Comparison of ENCODE assay signal across 9 cellular contexts in genomic region chr17:76252040-76252954, GRCh38. TPM values are rescaled to one million over a fixed set of nuclear protein-coding genes. Genes with fewer than 3 reads are reported as not detected.
DNase-seq lines count a peak whose midpoint lies in the region; ATAC-seq, FAIRE-seq and TF ChIP-seq lines count a peak whose summit lies in the region.
"Had no signal": no experiment of that assay in that cellular context is flagged by ENCODE, and none has a peak within 500 bp of the region (broad histone marks: within the 10 kb centered on the region; RNA-seq: fewer than 3 reads in every experiment).

No MANE protein-coding gene starts in this region.

- H3K9me3 ChIP-seq in pancreas: no peaks in the 10 kb centered on the region

- WGBS in pancreas, 2 donors: 57 to 63% methylated on average over 11 of the region's 11 CpGs

- peak overlapping the region; percentile 25 to 85 (median 73) for H3K27ac ChIP-seq in pancreas
- H3K27ac ChIP-seq: KMS-11 had no signal

- H3K36me3 ChIP-seq in pancreas: no peaks in the 10 kb centered on the region

- peak; percentile 57 for ATAC-seq in HG03342 (IDR thresholded peaks at IDR 0.05; ENCODE audit: unreplicated experiment)
- peak; percentile 31 to 88 (median 83) for ATAC-seq in pancreas
- no peak for ATAC-seq in HG03469 (IDR thresholded peaks at IDR 0.05; ENCODE audit: unreplicated experiment)

- FAIRE-seq in pancreas (lab: Jason Lieb, UNC): no peak

- DNase-seq in Daoy (ENCODE audit: low read depth) (peak; percentile 73), fibroblast of pulmonary artery (ENCODE audit: low read depth) (peak; percentile 64), pancreas (peak in 1 of 6 donors; percentile 27), cerebellar nuclear complex (lab: John Stamatoyannopoulos, UW) (no peak), inferior parietal cortex (ENCODE audit: extremely low spot score) (no peak)

- no peaks in the 10 kb centered on the region for H3K27me3 ChIP-seq in pancreas

- no peak for TF ChIP-seq CTCF in WI38 (IDR thresholded peaks at IDR 0.05; ENCODE audit: low read depth, low read length)
- no peak for TF ChIP-seq CTCF in fibroblast of pulmonary artery (IDR thresholded peaks at IDR 0.05; ENCODE audit: low read length, missing control alignments)
- no peak for TF ChIP-seq CTCF in pancreas (IDR thresholded peaks at IDR 0.05)

- H3K4me3 ChIP-seq in WI38 (ENCODE audit: low read depth, low read length) (0 out of 2 replicates have a peak overlapping the region, but pooled peaks have one; percentile 1), fibroblast of pulmonary artery (replicated peaks; ENCODE audit: low read depth, low read length) (no peak overlapping the region), pancreas (no peak overlapping the region)

- peaks cover 0 to 10% (median 0%) of the 10 kb centered on the region in 3 donors for H3K4me1 ChIP-seq in pancreas

- intact Hi-C loops in pancreas (cut with DNase I): no loop called here

RNA-seq across cellular contexts. Expression of gene RNF157, which starts 12.0 kb away (rescaled TPM):
- total RNA-seq in Daoy (2014; rRNA removed; shearing (Covaris generic)): 4.8 and 7.3 TPM in 2 replicates
- total RNA-seq in pancreas: 1 to 10 TPM in 5 of 6 donors, under 1 TPM in 1; 0.87 to 4.0 (median 2.8) TPM
- 1 to 10 TPM; 3.4 to 6.4 TPM for polyA plus RNA-seq in pancreas

RNA-seq across cellular contexts. Expression of gene UBALD2, which starts 12.9 kb away (rescaled TPM):
- 11.5 and 15.9 TPM in 2 replicates for total RNA-seq in Daoy (2014; rRNA removed; shearing (Covaris generic))
- total RNA-seq in pancreas: 10 to 100 TPM; 17.8 to 34.6 (median 24.6) TPM
- 10 to 100 TPM; 21.8 to 30.0 TPM for polyA plus RNA-seq in pancreas

RNA-seq across cellular contexts. Expression of gene QRICH2, which starts 55.8 kb away (rescaled TPM):
- total RNA-seq in Daoy (2014; rRNA removed; shearing (Covaris generic)): 0.45 and 1.5 TPM in 2 replicates
- total RNA-seq in pancreas: 1 to 10 TPM in 5 of 6 donors, under 1 TPM in 1; 0.81 to 2.6 (median 1.6) TPM
- polyA plus RNA-seq in pancreas: 1 to 10 TPM; 7.4 to 9.2 TPM

Comparison
In these comparisons a context has a peak if more than half of its experiments do, and no peak if none do; other contexts are left out.
1. DNase-seq: peak in Daoy (single experiment) and fibroblast of pulmonary artery (single experiment); none in cerebellar nuclear complex (0 of 2) and inferior parietal cortex (single experiment).